Comparison of ENCODE assay signal across 27 cellular contexts in genomic region chr1:38098101-38098847, GRCh38. TPM values are rescaled to one million over a fixed set of nuclear protein-coding genes. Genes with fewer than 3 reads are reported as not detected.
"Had no signal": no experiment of that assay in that cellular context is flagged by ENCODE, and none has a peak within 500 bp of the region (broad histone marks: within the 10 kb centered on the region; RNA-seq: fewer than 3 reads in every experiment).

No MANE protein-coding gene starts in this region.

- H3K27ac Mint-ChIP-seq: dendritic cell treated with granulocyte-macrophage colony-stimulating factor and Interleukin-4, amounts not matched to agents 40 ng/mL and 50 ng/mL, for 4 days; memory B cell; natural killer cell treated with Interleukin-12 subunit alpha and Interleukin-12 subunit beta and Interleukin-15 and Interleukin-18, amount 100 ng/mL, for 72 hours; stimulated activated memory B cell treated with anti-CD40 and anti-IgM and Interleukin-4, amounts not matched to agents 10 μg/mL and 1 μg/mL and 100 μg/mL, for 72 hours; type B pancreatic cell had no signal

- H3K36me3 ChIP-seq: colonic mucosa, esophagus squamous epithelium, sigmoid colon, tibial artery had no signal

- FAIRE-seq: endothelial cell of umbilical vein, frontal cortex, keratinocyte had no signal

- ATAC-seq: left lobe of liver; natural killer cell treated with Interleukin-12 subunit alpha and Interleukin-12 subunit beta and Interleukin-15 and Interleukin-18, amount 100 ng/mL, for 72 hours; psoas muscle; right cardiac atrium; stimulated activated memory B cell treated with anti-CD40 and anti-IgM and Interleukin-4, amounts not matched to agents 10 μg/mL and 1 μg/mL and 100 μg/mL, for 72 hours; stimulated activated naive CD8-positive, alpha-beta T cell treated with anti-CD3 and anti-CD28 coated beads, Interleukin-15, Interleukin-2, amounts not matched to agents 100 U/mL and 50 U/mL, for 24 hours had no signal

- H3K4me3 ChIP-seq: colonic mucosa, esophagus squamous epithelium, lung, psoas muscle, sigmoid colon, testis, tibial artery had no signal

- H3K36me3 Mint-ChIP-seq: memory B cell; naive B cell; natural killer cell treated with Interleukin-12 subunit alpha and Interleukin-12 subunit beta and Interleukin-15 and Interleukin-18, amount 100 ng/mL, for 72 hours; stimulated activated memory B cell treated with anti-CD40 and anti-IgM and Interleukin-4, amounts not matched to agents 10 μg/mL and 1 μg/mL and 100 μg/mL, for 72 hours; type B pancreatic cell had no signal

- DNase-seq: colonic mucosa; effector memory CD4-positive, alpha-beta T cell; esophagus squamous epithelium; hypothalamus; naive B cell; nucleus accumbens; psoas muscle; right cardiac atrium; sigmoid colon; stimulated activated CD4-positive, alpha-beta T cell treated with anti-CD3 and anti-CD28 coated beads, Interleukin-4, amount 100 ng/mL, for 4 hours; stimulated activated naive CD8-positive, alpha-beta T cell treated with anti-CD3 and anti-CD28 coated beads, Interleukin-15, Interleukin-2, amounts not matched to agents 100 U/mL and 50 U/mL, for 24 hours; substantia nigra; testis; tibial artery had no signal

- H3K4me1 Mint-ChIP-seq: naive B cell had no signal

- H3K27ac ChIP-seq: colonic mucosa, esophagus squamous epithelium, psoas muscle, sigmoid colon, testis, tibial artery had no signal

- H3K27me3 ChIP-seq: colonic mucosa, testis had no signal

- H3K4me3 Mint-ChIP-seq: dendritic cell treated with granulocyte-macrophage colony-stimulating factor and Interleukin-4, amounts not matched to agents 40 ng/mL and 50 ng/mL, for 4 days; memory B cell; naive B cell; natural killer cell treated with Interleukin-12 subunit alpha and Interleukin-12 subunit beta and Interleukin-15 and Interleukin-18, amount 100 ng/mL, for 72 hours; stimulated activated memory B cell treated with anti-CD40 and anti-IgM and Interleukin-4, amounts not matched to agents 10 μg/mL and 1 μg/mL and 100 μg/mL, for 72 hours; type B pancreatic cell had no signal

- H3K4me1 ChIP-seq: colonic mucosa, sigmoid colon, testis, tibial artery had no signal

- H3K9me3 Mint-ChIP-seq: dendritic cell treated with granulocyte-macrophage colony-stimulating factor and Interleukin-4, amounts not matched to agents 40 ng/mL and 50 ng/mL, for 4 days; memory B cell; natural killer cell treated with Interleukin-12 subunit alpha and Interleukin-12 subunit beta and Interleukin-15 and Interleukin-18, amount 100 ng/mL, for 72 hours; stimulated activated memory B cell treated with anti-CD40 and anti-IgM and Interleukin-4, amounts not matched to agents 10 μg/mL and 1 μg/mL and 100 μg/mL, for 72 hours; type B pancreatic cell had no signal

- H3K9me3 ChIP-seq: colonic mucosa, esophagus squamous epithelium, psoas muscle, sigmoid colon, testis, tibial artery had no signal

RNA-seq across cellular contexts. Expression of gene POU3F1, which starts 51.7 kb away (rescaled TPM):
- total RNA-seq: cerebellum, colonic mucosa, endothelial cell of umbilical vein, epithelial cell of proximal tubule, liver, sigmoid colon had no signal
- polyA plus RNA-seq: endothelial cell of umbilical vein, liver had no signal
